ENCODE assay signal across 9 cellular contexts in genomic region chr7:101390901-101391301, GRCh38. TPM values are rescaled to one million over a fixed set of nuclear protein-coding genes. Genes with fewer than 3 reads are reported as not detected.
DNase-seq lines count a peak whose midpoint lies in the region; ATAC-seq and TF ChIP-seq lines count a peak whose summit lies in the region.
"Had no signal": no experiment of that assay in that cellular context is flagged by ENCODE, and none has a peak within 500 bp of the region (broad histone marks: within the 10 kb centered on the region; RNA-seq: fewer than 3 reads in every experiment).

No MANE protein-coding gene starts in this region.

- TF ChIP-seq POLR2A in adrenal gland (IDR thresholded peaks at IDR 0.05) = no peak
- TF ChIP-seq POLR2A in suprapubic skin (IDR thresholded peaks at IDR 0.05) = no peak

- no peaks in the 10 kb centered on the region for H3K4me1 ChIP-seq in adrenal gland (replicated peaks in 1 of 2)
- peaks cover 3% of the 10 kb centered on the region for H3K4me1 ChIP-seq in osteoblast (ENCODE audit: insufficient read depth, low read length)
- peaks cover 8% of the 10 kb centered on the region for H3K4me1 ChIP-seq in suprapubic skin

- TF ChIP-seq EP300 in suprapubic skin (IDR thresholded peaks at IDR 0.05) = no peak

- H3K4me2 ChIP-seq in osteoblast (ENCODE audit: insufficient read depth, low read length) = no peak overlapping the region

- intact Hi-C loops in adrenal gland (cut with DNase I) = no loop called here

- ATAC-seq in GM18861 (IDR thresholded peaks at IDR 0.05; ENCODE audit: unreplicated experiment) = peak; percentile 97
- ATAC-seq in HG02588 (IDR thresholded peaks at IDR 0.05; ENCODE audit: unreplicated experiment) = peak; percentile 96

- H3K27me3 ChIP-seq in adrenal gland (no peaks in the 10 kb centered on the region), osteoblast (ENCODE audit: insufficient read depth, low read length) (peaks cover 27% of the 10 kb centered on the region), suprapubic skin (peaks cover 46% of the 10 kb centered on the region)

- no peaks in the 10 kb centered on the region for H3K79me2 ChIP-seq in osteoblast (ENCODE audit: insufficient read depth, low read length)

- H4K20me1 ChIP-seq in osteoblast (ENCODE audit: insufficient read depth, low read length) = no peaks in the 10 kb centered on the region

- 45 to 58% (median 53%) methylated on average over 7 of the region's 7 CpGs for WGBS in adrenal gland, 4 donors
- WGBS in suprapubic skin = 48% methylated on average over 7 of the region's 7 CpGs

- TF ChIP-seq CTCF in adrenal gland (IDR thresholded peaks at IDR 0.05) (no peak), osteoblast (IDR thresholded peaks at IDR 0.05; ENCODE audit: extremely low read depth, low read depth, low read length) (no peak), suprapubic skin (IDR thresholded peaks at IDR 0.05) (no peak)

- no peak overlapping the region for H3K27ac ChIP-seq in adrenal gland
- H3K27ac ChIP-seq in osteoblast (ENCODE audit: low read depth, low read length) = no peak overlapping the region
- H3K27ac ChIP-seq in suprapubic skin = no peak overlapping the region

- no peak overlapping the region for H2AFZ ChIP-seq in osteoblast (ENCODE audit: low read length)

- DNase-seq in NCI-H69 (lab: John Stamatoyannopoulos, UW) (peak; percentile 18), adrenal gland (peak in 4 of 7 donors; percentile 19 to 59 (median 36)), osteoblast (ENCODE audit: insufficient read length, low spot score, missing footprints) (peak; percentile 75), D341Med (ENCODE audit: low spot score) (no peak), suprapubic skin (ENCODE audit: low spot score in 2 of 2) (no peak), inferior parietal cortex (ENCODE audit: extremely low spot score) (no peak)

- no peaks in the 10 kb centered on the region for H3K9me3 ChIP-seq in adrenal gland (replicated peaks in 1 of 3)
- H3K9me3 ChIP-seq in osteoblast (ENCODE audit: low read depth, low read length) = no peaks in the 10 kb centered on the region
- H3K9me3 ChIP-seq in suprapubic skin = no peaks in the 10 kb centered on the region

- H3K36me3 ChIP-seq in adrenal gland (replicated peaks in 1 of 2) = no peaks in the 10 kb centered on the region
- H3K36me3 ChIP-seq in osteoblast (ENCODE audit: insufficient read depth, low read length) = no peaks in the 10 kb centered on the region
- no peaks in the 10 kb centered on the region for H3K36me3 ChIP-seq in suprapubic skin

- H3K4me3 ChIP-seq in adrenal gland = no peak overlapping the region
- H3K4me3 ChIP-seq in osteoblast (ENCODE audit: insufficient read depth, low read length) = no peak overlapping the region
- H3K4me3 ChIP-seq in suprapubic skin = no peak overlapping the region
- H3K4me3 ChIP-seq: lung had no signal

RNA-seq across cellular contexts. Expression of gene COL26A1, which starts 28.2 kb away (rescaled TPM):
- 10 to 100 TPM in 2 of 8 donors, 1 to 10 TPM in 6; 1.8 to 18.8 (median 5.8) TPM for total RNA-seq in adrenal gland
- polyA plus RNA-seq in adrenal gland = 10 to 100 TPM in 1 of 3 donors, 1 to 10 TPM in 1, under 1 TPM in 1; 0.64 to 15.0 (median 3.4) TPM
- total RNA-seq in osteoblast = not detected in 2 replicates
- total RNA-seq in suprapubic skin = 1 to 10 TPM in 1 of 4 donors, not detected in 3; 1.1 TPM

Comparison
In these comparisons a context has a peak if more than half of its experiments do, and no peak if none do; other contexts are left out.
1. DNase-seq: peak in NCI-H69 (single experiment), adrenal gland (4 of 7) and osteoblast (single experiment); none in D341Med (single experiment), suprapubic skin (0 of 2) and inferior parietal cortex (single experiment).